In the genomic region with DNA sequence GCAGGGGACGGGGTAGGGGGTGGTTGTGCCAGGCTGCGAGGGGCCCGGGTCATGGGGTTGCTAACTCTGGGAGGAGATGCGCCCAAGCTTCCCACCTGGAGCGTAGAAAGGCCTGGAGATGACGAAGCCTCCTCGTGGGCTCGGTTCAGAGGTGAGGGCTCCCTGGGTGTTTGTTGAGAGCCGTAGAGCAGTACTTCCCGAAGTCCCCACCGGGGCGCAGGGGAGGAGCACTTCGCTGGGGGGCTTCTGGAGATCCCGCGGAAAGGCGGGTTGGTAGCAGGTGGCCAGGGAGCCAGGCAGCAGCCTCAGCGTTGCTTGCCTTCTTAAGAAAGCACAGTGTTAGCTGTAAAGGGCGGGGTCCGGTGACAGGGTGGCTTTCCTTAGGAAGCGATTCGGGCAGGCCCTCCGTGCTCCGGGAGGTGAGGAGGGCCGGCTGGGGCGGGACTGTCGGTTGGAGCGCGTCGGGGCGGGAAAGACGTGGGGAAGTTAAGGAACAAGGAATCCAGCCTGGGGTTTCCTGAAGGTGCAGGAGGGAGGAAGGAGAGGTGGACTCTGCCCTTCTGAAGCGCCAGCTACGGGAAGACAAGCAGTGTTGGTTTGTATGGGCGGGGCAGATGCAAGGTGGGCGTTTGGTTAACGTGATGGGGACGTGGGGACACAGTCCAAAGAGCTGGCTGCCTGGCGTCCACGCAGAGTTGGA, we compare ENCODE assay signal across 12 cellular contexts. TPM values are rescaled to one million over a fixed set of nuclear protein-coding genes. Genes with fewer than 3 reads are reported as not detected.
DNase-seq lines count a peak whose midpoint lies in the region; ATAC-seq and TF ChIP-seq lines count a peak whose summit lies in the region.
"Had no signal": no experiment of that assay in that cellular context is flagged by ENCODE, and none has a peak within 500 bp of the region (broad histone marks: within the 10 kb centered on the region; RNA-seq: fewer than 3 reads in every experiment).

No MANE protein-coding gene starts in this region.

- no peaks in the 10 kb centered on the region for H3K36me3 Mint-ChIP-seq in endodermal cell (ENCODE audit: low read depth)

- intact Hi-C loops in psoas muscle (cut with DNase I) = no loop called here

- H3K9me3 Mint-ChIP-seq in endodermal cell = peaks cover 8% of the 10 kb centered on the region
- H3K9me3 Mint-ChIP-seq: IgD-negative memory B cell had no signal

- H3K27me3 ChIP-seq in endodermal cell (ENCODE audit: control insufficient read depth, insufficient read depth, low read length, poor library complexity, severe bottlenecking) = peaks cover 84% of the 10 kb centered on the region
- H3K27me3 ChIP-seq in psoas muscle (ENCODE audit: insufficient read depth in 3 of 3, low read length in 2 of 3) = peaks cover 0 to 97% (median 58%) of the 10 kb centered on the region in 3 donors
- peaks cover 63% of the 10 kb centered on the region for H3K27me3 ChIP-seq in MG63

- H3K27ac ChIP-seq in endodermal cell (ENCODE audit: low read depth, low read length) (no peak overlapping the region), psoas muscle (no peak overlapping the region)
- H3K27ac ChIP-seq: ascending aorta, foreskin keratinocyte had no signal

- no peak for ATAC-seq in psoas muscle
- ATAC-seq in activated CD4-positive, CD25-positive, alpha-beta regulatory T cell treated with anti-CD3 and anti-CD28 coated beads, Interleukin-2, amount 50 U/mL, for 24 hours = no peak

- no peaks in the 10 kb centered on the region for H3K4me1 ChIP-seq in endodermal cell (ENCODE audit: control insufficient read depth, insufficient read depth, low read length)
- peaks cover 12% of the 10 kb centered on the region for H3K4me1 ChIP-seq in psoas muscle
- H3K4me1 ChIP-seq: foreskin keratinocyte had no signal

- H3K9me3 ChIP-seq in endodermal cell (ENCODE audit: control insufficient read depth, low read length) (no peaks in the 10 kb centered on the region), psoas muscle (no peaks in the 10 kb centered on the region), MG63 (no peaks in the 10 kb centered on the region)
- H3K9me3 ChIP-seq: ascending aorta had no signal

- peaks cover 5% of the 10 kb centered on the region for H3K4me1 Mint-ChIP-seq in endodermal cell

- H3K4me3 ChIP-seq in endodermal cell (ENCODE audit: low read length) = peak overlapping the region; percentile 71
- H3K4me3 ChIP-seq in psoas muscle = peak overlapping the region; percentile 49
- H3K4me3 ChIP-seq in MG63 = no peak overlapping the region
- H3K4me3 ChIP-seq: GM12878 had no signal

- DNase-seq in NCI-H82 (lab: John Stamatoyannopoulos, UW) = peak; percentile 47
- no peak for DNase-seq in NCI-H82 treated with DMSO at 0.1 percent for 48 hours (lab: John Stamatoyannopoulos, UW; ENCODE audit: unreplicated experiment)
- DNase-seq in NCI-H1694 (lab: John Stamatoyannopoulos, UW) = peak; percentile 42
- DNase-seq in endodermal cell = peak; percentile 71
- peak in 1 of 2 donors; percentile 34 for DNase-seq in psoas muscle
- no peak for DNase-seq in NCI-H345 treated with DMSO at 0.1 percent for 48 hours (lab: John Stamatoyannopoulos, UW; ENCODE audit: unreplicated experiment)
- no peak for DNase-seq in MG63

- no peak overlapping the region for H3K27ac Mint-ChIP-seq in endodermal cell
- H3K27ac Mint-ChIP-seq: IgD-negative memory B cell had no signal

- TF ChIP-seq CTCF in endodermal cell (conservative IDR thresholded peaks at IDR 0.05) (no peak), psoas muscle (IDR thresholded peaks at IDR 0.05) (no peak)

- WGBS in endodermal cell (ENCODE audit: insufficient coverage in 1 of 2, insufficient read length in 1 of 2), 2 experiments = 3 to 6% methylated on average over 15 to 39 of the region's 39 CpGs
- WGBS in psoas muscle, 3 donors = 3 to 5% (median 3%) methylated on average over 38 to 39 of the region's 39 CpGs

- no peak overlapping the region for H3K9ac ChIP-seq in endodermal cell (ENCODE audit: extremely low read depth, low read length, poor library complexity, severe bottlenecking)

- peak overlapping the region; percentile 46 for H3K4me3 Mint-ChIP-seq in endodermal cell

- no peaks in the 10 kb centered on the region for H3K36me3 ChIP-seq in endodermal cell (ENCODE audit: control insufficient read depth, insufficient read depth, low read length)
- H3K36me3 ChIP-seq in psoas muscle (ENCODE audit: insufficient read depth in 1 of 2, low read depth in 1 of 2) = no peaks in the 10 kb centered on the region
- no peaks in the 10 kb centered on the region for H3K36me3 ChIP-seq in MG63
- H3K36me3 ChIP-seq: ascending aorta had no signal

- peaks cover 86% of the 10 kb centered on the region for H3K27me3 Mint-ChIP-seq in endodermal cell (ENCODE audit: insufficient read depth)

RNA-seq across cellular contexts. Expression of a gene that starts 3.3 kb away (rescaled TPM):
- under 1 TPM in 1 of 2 donors, not detected in 1; 0.18 TPM for total RNA-seq in endodermal cell
- polyA plus RNA-seq in endodermal cell (2013, experiment 1 of 2) = 1.0 TPM
- 1.5 TPM for polyA plus RNA-seq in endodermal cell (2013, experiment 2 of 2)
- total RNA-seq in psoas muscle = not detected
- polyA plus RNA-seq in psoas muscle = not detected
- total RNA-seq in MG63 (2014; rRNA removed; shearing (Covaris generic); ENCODE audit: low replicate concordance) = not detected in 2 replicates
- total RNA-seq: ascending aorta, foreskin keratinocyte, GM12878 had no signal
- polyA plus RNA-seq: foreskin keratinocyte, GM12878, IgD-negative memory B cell had no signal

Comparison
In these comparisons a context has a peak if more than half of its experiments do, and no peak if none do; other contexts are left out.
1. DNase-seq: peak in NCI-H82 (single experiment), NCI-H1694 (single experiment) and endodermal cell (single experiment); none in NCI-H82 treated with DMSO at 0.1 percent for 48 hours (single experiment), NCI-H345 treated with DMSO at 0.1 percent for 48 hours (single experiment) and MG63 (single experiment).